Comparison of ENCODE assay signal across 26 cellular contexts in the genomic region with DNA sequence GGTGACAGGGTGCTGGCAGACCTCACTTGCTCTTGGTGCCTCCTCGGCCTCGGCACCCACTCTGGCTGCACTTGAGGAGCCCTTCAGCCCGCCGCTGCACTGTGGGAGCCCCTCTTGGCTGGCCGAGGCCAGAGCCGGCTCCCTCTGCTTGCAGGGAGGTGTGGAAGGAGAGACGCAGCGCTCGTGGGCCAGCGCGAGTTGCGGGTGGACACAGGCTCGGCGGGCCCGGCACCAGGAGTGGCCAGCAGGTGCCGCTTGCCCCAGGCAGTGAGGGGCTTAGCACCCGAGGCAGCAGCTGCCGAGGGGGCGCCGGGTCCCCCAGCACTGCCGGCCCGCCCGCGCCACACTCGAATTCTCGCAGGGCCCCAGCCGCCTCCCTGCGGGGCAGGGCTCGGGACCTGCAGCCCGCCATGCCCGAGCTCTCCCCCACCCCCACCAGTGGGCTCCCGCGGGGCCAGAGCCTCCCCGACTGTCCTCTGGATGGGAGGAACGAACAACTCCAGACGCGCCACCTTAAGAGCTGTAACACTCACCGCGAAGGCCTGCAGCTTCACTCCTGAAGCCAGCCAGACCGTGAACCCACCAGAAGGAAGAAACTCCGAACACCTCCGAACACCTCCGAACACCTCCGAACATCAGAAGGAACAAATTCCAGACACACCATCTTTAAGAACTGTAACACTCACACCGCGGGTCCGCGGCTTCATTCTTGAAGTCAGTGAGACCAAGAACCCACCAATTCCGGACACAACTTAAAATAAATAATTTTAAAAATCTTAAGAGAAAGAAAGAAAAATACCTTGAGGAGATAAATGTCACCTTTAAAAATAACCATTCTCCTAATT.
"Had no signal": no experiment of that assay in that cellular context is flagged by ENCODE, and none has a peak within 500 bp of the region (broad histone marks: within the 10 kb centered on the region; RNA-seq: fewer than 3 reads in every experiment).

No MANE protein-coding gene starts in this region.

- H3K27me3 ChIP-seq: breast epithelium, MG63 had no signal

- DNase-seq: activated CD4-positive, alpha-beta T cell treated with anti-CD3 and anti-CD28 coated beads for 48 hours; activated CD4-positive, alpha-beta T cell treated with anti-CD3 and anti-CD28 coated beads, Interleukin-2, amount 50 U/mL, for 4 hours; activated CD4-positive, CD25-positive, alpha-beta regulatory T cell treated with anti-CD3 and anti-CD28 coated beads, Interleukin-2, amount 50 U/mL, for 72 hours; activated CD8-positive, alpha-beta T cell treated with anti-CD3 and anti-CD28 coated beads, Interleukin-2, amount 10 ng/mL, durations not matched to agents 7 days and 5 days; activated effector memory CD4-positive, alpha-beta T cell treated with Interleukin-2 at 50 U/mL for 16 hours; activated naive CD4-positive, alpha-beta T cell; activated T-cell treated with anti-CD3 and anti-CD28 coated beads, Interleukin-2, amount 50 U/mL, for 24 hours; aorta; MG63; NCI-H1048; NCI-H146; NCI-H187 treated with DMSO at 0.1 percent for 48 hours; NCI-H2081 treated with DMSO at 0.1 percent for 48 hours; NCI-H2171 treated with DMSO at 0.1 percent for 48 hours; NCI-H226; NCI-H526; NCI-H774; OCI-M1; RPMI8226; SHP77 treated with DMSO at 0.1 percent for 48 hours; T-helper 17 cell; T-helper 9 cell had no signal

- H3K27ac ChIP-seq: breast epithelium, KMS-11 had no signal

- ATAC-seq: activated CD8-positive, alpha-beta T cell treated with anti-CD3 and anti-CD28 coated beads, Interleukin-2, amount 10 ng/mL, durations not matched to agents 7 days and 5 days; Panc1; T-helper 17 cell; WTC11 had no signal

- H3K4me3 ChIP-seq: breast epithelium, MG63 had no signal

- H3K36me3 ChIP-seq: breast epithelium, MG63 had no signal

- H3K4me1 ChIP-seq: breast epithelium had no signal

- H3K9me3 ChIP-seq: breast epithelium, MG63 had no signal
